Comparison of ENCODE assay signal across 6 cellular contexts in genomic region chr11:1582909-1583308, GRCh38. TPM values are rescaled to one million over a fixed set of nuclear protein-coding genes. Genes with fewer than 3 reads are reported as not detected.
"Had no signal": no experiment of that assay in that cellular context is flagged by ENCODE, and none has a peak within 500 bp of the region (broad histone marks: within the 10 kb centered on the region; RNA-seq: fewer than 3 reads in every experiment).

No MANE protein-coding gene starts in this region.

RNA-seq across cellular contexts. Expression of gene KRTAP5-1, which starts 2.2 kb away (rescaled TPM):
- total RNA-seq: HepG2, HT-29, HT1080, IMR-90, K562 had no signal
- polyA plus RNA-seq: HepG2, IgD-negative memory B cell, IMR-90, K562 had no signal

RNA-seq across cellular contexts. Expression of gene KRTAP5-2, which starts 15.2 kb away (rescaled TPM):
- total RNA-seq: HepG2, HT-29, HT1080, IMR-90, K562 had no signal
- polyA plus RNA-seq: HepG2, IgD-negative memory B cell, IMR-90, K562 had no signal

RNA-seq across cellular contexts. Expression of gene KRTAP5-3, which starts 25.4 kb away (rescaled TPM):
- total RNA-seq: HepG2, HT-29, HT1080, IMR-90, K562 had no signal
- polyA plus RNA-seq: HepG2, IgD-negative memory B cell, IMR-90, K562 had no signal

RNA-seq across cellular contexts. Expression of gene KRTAP5-4, which starts 39.0 kb away (rescaled TPM):
- total RNA-seq: HepG2, HT-29, HT1080, IMR-90, K562 had no signal
- polyA plus RNA-seq: HepG2, IgD-negative memory B cell, IMR-90, K562 had no signal
